In genomic region chr6:12566618-12567123, GRCh38 we compare ENCODE assay signal across 10 cellular contexts.
"Had no signal": no experiment of that assay in that cellular context is flagged by ENCODE, and none has a peak within 500 bp of the region (broad histone marks: within the 10 kb centered on the region; RNA-seq: fewer than 3 reads in every experiment).

No MANE protein-coding gene starts in this region.

- H3K27ac ChIP-seq: HL-60, KMS-11 had no signal

- H3K4me1 Mint-ChIP-seq: IgD-negative memory B cell had no signal

- DNase-seq: IMR-90, Karpas-422, KBM-7, KG1 had no signal

- H3K4me2 ChIP-seq: KMS-11 had no signal

- H3K9ac ChIP-seq: KMS-11 had no signal

- H3K27ac Mint-ChIP-seq: IgD-negative memory B cell had no signal

- H3K4me3 ChIP-seq: K562 had no signal

- FAIRE-seq: HepG2, HTR-8/SVneo, K562 had no signal

- H3K4me3 Mint-ChIP-seq: IgD-negative memory B cell had no signal

- ATAC-seq: HepG2, K562 had no signal
